ENCODE assay signal across 9 cellular contexts in the genomic region with DNA sequence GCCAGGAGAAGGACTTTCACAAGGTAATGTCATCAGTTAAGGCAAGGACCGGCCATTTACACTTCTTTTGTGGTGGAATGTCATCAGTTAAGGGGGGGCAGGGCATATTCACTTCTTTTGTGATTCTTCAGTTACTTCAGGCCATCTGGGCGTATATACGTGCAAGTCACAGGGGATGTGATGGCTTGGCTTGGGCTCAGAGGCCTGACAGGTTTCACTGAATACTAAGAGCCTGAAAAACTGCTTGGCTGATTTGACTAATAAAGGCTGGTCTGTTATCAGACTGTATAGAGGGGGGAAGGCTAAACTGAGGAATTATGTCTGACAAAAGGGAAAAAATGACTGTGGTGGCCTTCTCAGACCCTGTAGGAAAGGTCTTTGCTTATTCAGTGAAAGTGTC. TPM values are rescaled to one million over a fixed set of nuclear protein-coding genes. Genes with fewer than 3 reads are reported as not detected.
DNase-seq lines count a peak whose midpoint lies in the region; ATAC-seq and TF ChIP-seq lines count a peak whose summit lies in the region.
"Not testable (repeated sequence)": the region's sequence is repeated elsewhere in the genome, so short reads cannot be mapped to it uniquely, and the experiment has no call there.
"Had no signal": no experiment of that assay in that cellular context is flagged by ENCODE, and none has a peak within 500 bp of the region (broad histone marks: within the 10 kb centered on the region; RNA-seq: fewer than 3 reads in every experiment).

No MANE protein-coding gene starts in this region.

- H3K4me1 Mint-ChIP-seq in WTC11 (peaks cover 58% of the 10 kb centered on the region), chondrocyte (ENCODE audit: low read depth) (peaks cover 32% of the 10 kb centered on the region), glutamatergic neuron (ENCODE audit: low read depth, unreplicated experiment) (peaks cover 27% of the 10 kb centered on the region), osteocyte (ENCODE audit: unreplicated experiment) (peaks cover 23% of the 10 kb centered on the region)

- H3K4me3 ChIP-seq in H7 (ENCODE audit: insufficient read depth, low read depth, low read length) = peak overlapping the region; percentile 12; the same call in 1 of the 2 replicates
- 0 out of 2 replicates have a peak overlapping the region, but pooled peaks have one; percentile 32 for H3K4me3 ChIP-seq in HUES6 (ENCODE audit: low read depth, low read length)

- ATAC-seq in WTC11 = peak; percentile 86

- H3K9ac ChIP-seq in HUES6 (ENCODE audit: low read length) = peak overlapping the region; percentile 73

- not testable (repeated sequence) for H3K9me3 ChIP-seq in HUES6 (ENCODE audit: control insufficient read depth, insufficient read depth, low read depth, low read length)

- not testable (repeated sequence) for H3K27me3 ChIP-seq in H7 (ENCODE audit: control insufficient read depth, insufficient read depth, low read length); HUES6 (ENCODE audit: control insufficient read depth, insufficient read depth, low read length)

- not testable (repeated sequence) for DNase-seq in H7; WTC11 (ENCODE audit: low spot score); chondrocyte (ENCODE audit: low spot score); glutamatergic neuron; osteocyte (ENCODE audit: extremely low spot score, unreplicated experiment)

- not testable (repeated sequence) for H3K36me3 ChIP-seq in H7 (replicated peaks; ENCODE audit: control insufficient read depth, insufficient read depth, low read length); HUES6 (ENCODE audit: control insufficient read depth, insufficient read depth, low read length)

- H3K27me3 Mint-ChIP-seq in WTC11 (ENCODE audit: low read depth) = peaks cover 13% of the 10 kb centered on the region
- peaks cover 11% of the 10 kb centered on the region for H3K27me3 Mint-ChIP-seq in chondrocyte (ENCODE audit: low read depth)
- not testable (repeated sequence) for H3K27me3 Mint-ChIP-seq in glutamatergic neuron (ENCODE audit: unreplicated experiment)
- H3K27me3 Mint-ChIP-seq in osteocyte (ENCODE audit: unreplicated experiment) = peaks cover 27% of the 10 kb centered on the region

- CTCF ChIA-PET in WTC11 (lab: Charles Lee) = interaction anchor here (0.6 kb wide), 1 partner anchor 27 kb away, joined by 3 read pairs; no protein-coding TSS in a partner anchor

- POLR2A ChIA-PET in WTC11 (lab: Charles Lee) = not testable (repeated sequence)

- TF ChIP-seq CTCF in WTC11 (IDR thresholded peaks at IDR 0.05); chondrocyte (IDR thresholded peaks at IDR 0.05); glutamatergic neuron (IDR thresholded peaks at IDR 0.05; ENCODE audit: partially characterized antibody, unreplicated experiment); osteocyte (IDR thresholded peaks at IDR 0.05): not testable (repeated sequence)

- peaks cover 70% of the 10 kb centered on the region for H3K36me3 Mint-ChIP-seq in WTC11
- H3K36me3 Mint-ChIP-seq in chondrocyte (ENCODE audit: low read depth); glutamatergic neuron (ENCODE audit: unreplicated experiment); osteocyte (ENCODE audit: unreplicated experiment): not testable (repeated sequence)

- H3K4me3 Mint-ChIP-seq in WTC11 (peak overlapping the region; percentile 95), glutamatergic neuron (ENCODE audit: unreplicated experiment) (peak overlapping the region; percentile 39)
- H3K4me3 Mint-ChIP-seq in chondrocyte (ENCODE audit: unreplicated experiment); osteocyte (ENCODE audit: unreplicated experiment): not testable (repeated sequence)

- H3K27ac Mint-ChIP-seq in WTC11 = peak overlapping the region; percentile 97
- peak overlapping the region; percentile 22 for H3K27ac Mint-ChIP-seq in chondrocyte (ENCODE audit: unreplicated experiment)
- not testable (repeated sequence) for H3K27ac Mint-ChIP-seq in glutamatergic neuron (ENCODE audit: unreplicated experiment)
- H3K27ac Mint-ChIP-seq in osteocyte (ENCODE audit: unreplicated experiment) = peak overlapping the region; percentile 14

- peaks cover 20% of the 10 kb centered on the region for H3K9me3 Mint-ChIP-seq in WTC11
- H3K9me3 Mint-ChIP-seq in chondrocyte (ENCODE audit: low read depth); glutamatergic neuron (ENCODE audit: unreplicated experiment); osteocyte (ENCODE audit: unreplicated experiment): not testable (repeated sequence)

- H3K4me1 ChIP-seq in HUES6 (ENCODE audit: control insufficient read depth, insufficient read depth, low read length) = not testable (repeated sequence)

- peak overlapping the region; percentile 61; the same call in 1 of the 2 replicates for H3K27ac ChIP-seq in HUES6 (ENCODE audit: low read depth, low read length)

RNA-seq across cellular contexts. Expression of gene IL34, which starts 24.5 kb away (rescaled TPM):
- 8.5 and 8.8 TPM in 2 replicates for total RNA-seq in H7 (2014; rRNA removed; shearing (Covaris generic))
- total RNA-seq in WTC11 (2021) (6.0 to 8.8 TPM (median 7.5 TPM) in 3 replicates), chondrocyte (13.0 to 25.0 TPM (median 20.8 TPM) in 3 replicates), glutamatergic neuron (ENCODE audit: unreplicated experiment) (0.42 TPM), osteocyte (12.7 and 14.3 TPM in 2 replicates)
- total RNA-seq: A673; CD4-positive, alpha-beta memory T cell; H4 had no signal
